9 cellular contexts compared by ENCODE assay signal in the genomic region with DNA sequence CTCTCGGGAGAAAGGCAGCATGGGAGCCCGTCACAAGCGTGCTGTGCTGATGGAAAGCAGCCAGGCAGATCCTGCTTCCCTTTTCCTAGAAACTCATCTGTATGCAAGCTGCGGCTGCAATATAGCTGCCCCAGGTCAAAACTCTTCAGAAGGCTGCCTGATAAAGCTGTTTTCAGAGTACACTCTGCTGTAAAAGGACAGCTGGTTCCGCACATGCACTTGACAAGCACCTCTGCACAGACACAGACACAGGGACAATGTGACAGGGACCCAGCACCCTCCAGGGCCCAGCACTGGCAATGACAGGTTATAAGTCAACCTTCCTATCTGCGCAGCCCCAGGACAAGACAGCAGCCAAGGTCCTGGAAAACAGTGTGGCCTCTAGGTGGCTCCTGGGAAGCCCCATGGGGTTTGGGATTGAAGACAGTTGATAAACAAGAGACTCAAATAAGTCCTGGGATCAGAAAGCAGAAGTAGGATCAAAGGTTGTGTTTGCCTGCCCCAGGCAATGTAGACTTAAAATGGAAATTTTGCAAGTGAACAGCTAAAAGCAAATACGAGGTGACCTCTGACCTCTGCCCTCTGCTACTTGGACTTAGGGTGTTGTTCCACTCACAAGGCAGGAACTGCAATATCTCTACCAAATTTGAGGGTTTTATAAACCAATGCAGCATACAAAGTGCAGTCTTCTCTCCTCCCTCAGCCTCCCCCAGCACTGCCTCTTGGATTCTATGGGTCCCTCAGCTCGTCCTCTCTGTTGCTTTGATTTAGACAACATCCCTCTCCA. TPM values are rescaled to one million over a fixed set of nuclear protein-coding genes. Genes with fewer than 3 reads are reported as not detected.
DNase-seq lines count a peak whose midpoint lies in the region; ATAC-seq, FAIRE-seq and TF ChIP-seq lines count a peak whose summit lies in the region.
"Had no signal": no experiment of that assay in that cellular context is flagged by ENCODE, and none has a peak within 500 bp of the region (broad histone marks: within the 10 kb centered on the region; RNA-seq: fewer than 3 reads in every experiment).

No MANE protein-coding gene starts in this region.

- H3K4me3 ChIP-seq in right cardiac atrium (ENCODE audit: low read length) = no peak overlapping the region

- peaks cover 84 to 91% of the 10 kb centered on the region in 2 donors for H3K36me3 Mint-ChIP-seq in stimulated activated naive B cell treated with anti-CD40 and anti-IgM and Interleukin-4, amounts not matched to agents 10 μg/mL and 1 μg/mL and 100 μg/mL, for 72 hours

- ATAC-seq in right cardiac atrium (peak; percentile 90 to 94), GM21723 (IDR thresholded peaks at IDR 0.05; ENCODE audit: unreplicated experiment) (no peak)
- ATAC-seq in stimulated activated naive B cell treated with anti-CD40 and anti-IgM and Interleukin-4, amounts not matched to agents 10 μg/mL and 1 μg/mL and 100 μg/mL, for 72 hours (replicated peaks) = peak; percentile 57 to 64

- H3K9me3 Mint-ChIP-seq in stimulated activated naive B cell treated with anti-CD40 and anti-IgM and Interleukin-4, amounts not matched to agents 10 μg/mL and 1 μg/mL and 100 μg/mL, for 72 hours = peaks cover 31 to 37% of the 10 kb centered on the region in 2 donors

- H3K4me1 ChIP-seq in right cardiac atrium (ENCODE audit: control insufficient read depth, insufficient read depth, low read length) = peaks cover 3% of the 10 kb centered on the region

- WGBS in right cardiac atrium = 52% methylated on average over 8 of the region's 8 CpGs

- H3K9me3 ChIP-seq in right cardiac atrium (ENCODE audit: control insufficient read depth, low read length) = no peaks in the 10 kb centered on the region

- no peak for TF ChIP-seq CTCF in VCaP (conservative IDR thresholded peaks at IDR 0.05)
- TF ChIP-seq CTCF in RWPE1 (conservative IDR thresholded peaks at IDR 0.05; ENCODE audit: low read depth) = no peak

- in situ Hi-C loops in KBM-7 (cut with MboI; ENCODE audit: low pct_unique_long_range_greater_than_20kb, low sequenced_read_pairs) = no loop called here

- H3K27me3 ChIP-seq in right cardiac atrium (ENCODE audit: control insufficient read depth, insufficient read depth) = no peaks in the 10 kb centered on the region

- H3K4me3 Mint-ChIP-seq in stimulated activated naive B cell treated with anti-CD40 and anti-IgM and Interleukin-4, amounts not matched to agents 10 μg/mL and 1 μg/mL and 100 μg/mL, for 72 hours = peak overlapping the region in 1 of 2 donors; percentile 14
- H3K4me3 Mint-ChIP-seq: T-helper 2 cell treated with Interferon-gamma antibody and Interleukin-4, amounts not matched to agents 5 μg/mL and 100 μg/mL, for 36 hours had no signal

- H3K27ac ChIP-seq in VCaP = peak overlapping the region; percentile 58
- peak overlapping the region; percentile 39 for H3K27ac ChIP-seq in right cardiac atrium (ENCODE audit: low read length)
- no peak overlapping the region for H3K27ac ChIP-seq in RWPE1

- no peak for TF ChIP-seq POLR2A in GM12892 (IDR thresholded peaks at IDR 0.05; ENCODE audit: low read depth, low read length)

- H3K27ac Mint-ChIP-seq in stimulated activated naive B cell treated with anti-CD40 and anti-IgM and Interleukin-4, amounts not matched to agents 10 μg/mL and 1 μg/mL and 100 μg/mL, for 72 hours = no peak overlapping the region
- H3K27ac Mint-ChIP-seq: T-helper 2 cell treated with Interferon-gamma antibody and Interleukin-4, amounts not matched to agents 5 μg/mL and 100 μg/mL, for 36 hours had no signal

- CTCF ChIA-PET in RWPE1 (lab: Yijun Ruan, JAX) = no interaction called here

- DNase-seq in KBM-7 (peak; percentile 88), right cardiac atrium (peak; percentile 45 to 77 (median 72)), RWPE1 (ENCODE audit: low spot score) (no peak), GM12892 (ENCODE audit: insufficient read length) (no peak)
- DNase-seq in stimulated activated naive B cell treated with anti-CD40 and anti-IgM and Interleukin-4, amounts not matched to agents 10 μg/mL and 1 μg/mL and 100 μg/mL, for 72 hours = no peak

- intact Hi-C loops in right cardiac atrium (cut with DNase I) = no loop called here

- H3K4me1 Mint-ChIP-seq in stimulated activated naive B cell treated with anti-CD40 and anti-IgM and Interleukin-4, amounts not matched to agents 10 μg/mL and 1 μg/mL and 100 μg/mL, for 72 hours = peaks cover 6 to 24% of the 10 kb centered on the region in 2 donors

- POLR2A ChIA-PET in RWPE1 (lab: Yijun Ruan, JAX; ENCODE audit: low non-redundant PET) = no interaction called here

- FAIRE-seq in GM12892 (lab: Jason Lieb, UNC) = no peak
- FAIRE-seq: GM18507 had no signal

- no peaks in the 10 kb centered on the region for H3K27me3 Mint-ChIP-seq in stimulated activated naive B cell treated with anti-CD40 and anti-IgM and Interleukin-4, amounts not matched to agents 10 μg/mL and 1 μg/mL and 100 μg/mL, for 72 hours

RNA-seq across cellular contexts. Expression of gene SLC66A2, which starts 16.9 kb away (rescaled TPM):
- total RNA-seq in right cardiac atrium = 10 to 100 TPM; 24.7 to 40.0 (median 29.8) TPM
- 27.0 TPM for polyA plus RNA-seq in right cardiac atrium
- polyA plus RNA-seq in GM12892 (2012; ENCODE audit: missing spikeins) = 20.1 TPM

RNA-seq across cellular contexts. Expression of gene HSBP1L1, which starts 29.9 kb away (rescaled TPM):
- total RNA-seq in right cardiac atrium = 10 to 100 TPM in 3 of 4 donors, 1 to 10 TPM in 1; 9.9 to 14.6 (median 11.1) TPM
- polyA plus RNA-seq in right cardiac atrium = 18.8 TPM
- polyA plus RNA-seq in GM12892 (2012; ENCODE audit: missing spikeins) = 8.9 TPM

RNA-seq across cellular contexts. Expression of gene TXNL4A, which starts 53.9 kb away (rescaled TPM):
- total RNA-seq in right cardiac atrium = 100 to 1,000 TPM in 1 of 4 donors, 10 to 100 TPM in 3; 69.7 to 104 (median 94.7) TPM
- 91.9 TPM for polyA plus RNA-seq in right cardiac atrium
- polyA plus RNA-seq in GM12892 (2012; ENCODE audit: missing spikeins) = 82.7 TPM

Comparison
In these comparisons a context has a peak if more than half of its experiments do, and no peak if none do; other contexts are left out.
1. DNase-seq: peak in KBM-7 (single experiment) and right cardiac atrium (3 of 3); none in stimulated activated naive B cell treated with anti-CD40 and anti-IgM and Interleukin-4, amounts not matched to agents 10 μg/mL and 1 μg/mL and 100 μg/mL, for 72 hours (single experiment), RWPE1 (single experiment) and GM12892 (single experiment).